In the genomic region with DNA sequence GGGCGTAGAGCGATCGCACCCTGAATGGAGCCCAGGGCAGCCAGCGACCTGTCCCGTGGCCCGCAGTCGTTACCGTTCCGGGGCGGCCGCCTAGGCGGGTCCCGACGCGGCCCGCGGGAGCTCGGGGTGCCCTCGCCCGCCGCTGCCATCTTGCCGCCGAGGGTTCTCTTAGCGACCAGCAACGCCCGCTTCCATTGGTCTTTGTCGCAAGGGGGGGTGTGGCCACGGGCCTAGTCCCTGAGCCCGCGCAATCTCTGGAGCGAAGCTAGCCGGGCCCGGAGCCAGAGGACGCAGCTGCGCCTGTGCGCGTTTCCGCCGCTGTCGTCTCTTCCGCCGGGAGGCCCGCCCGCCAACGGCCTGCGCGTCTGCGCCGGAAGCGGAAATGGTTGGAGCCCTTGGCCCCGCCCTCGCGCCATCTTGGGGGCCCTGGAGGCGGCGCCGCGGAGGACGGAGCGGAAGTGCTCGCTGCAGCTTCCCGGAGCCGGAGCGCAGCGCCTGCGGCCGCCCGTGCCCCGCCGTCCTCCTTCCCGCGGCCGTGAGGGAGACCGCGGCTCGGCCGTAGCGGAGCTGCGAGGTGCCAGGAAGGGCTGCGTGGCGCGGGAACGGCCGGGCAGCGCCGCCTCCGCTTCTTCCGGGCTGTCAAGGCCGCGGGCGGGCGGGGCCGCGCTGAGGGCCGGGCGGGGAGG, we compare ENCODE assay signal across 1 cellular context.
A peak's percentile ranks its signal among the peaks of the same experiment; 100 is the strongest.
TF ChIP-seq lines count a peak whose summit lies in the region.

A gene (minus strand): TSS at position 170 of the 686 bp plus-strand sequence. CDS start 21 bp downstream, at position 149.
A gene with protein sequence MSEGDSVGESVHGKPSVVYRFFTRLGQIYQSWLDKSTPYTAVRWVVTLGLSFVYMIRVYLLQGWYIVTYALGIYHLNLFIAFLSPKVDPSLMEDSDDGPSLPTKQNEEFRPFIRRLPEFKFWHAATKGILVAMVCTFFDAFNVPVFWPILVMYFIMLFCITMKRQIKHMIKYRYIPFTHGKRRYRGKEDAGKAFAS (plus strand): TSS at position 457 of the 686 bp plus-strand sequence. CDS start 3,950 bp downstream, outside the sequence.

TF ChIP-seq in HepG2, 621 proteins besides CTCF, POLR2A, EP300 and RAD21 (continued from another document and continues in another):
- TF ChIP-seq AGO2 (optimal IDR thresholded peaks at IDR 0.05; ENCODE audit: low read depth, low read length) = no peak
- TF ChIP-seq ZFY (CRISPR knock-in tag; IDR thresholded peaks at IDR 0.05) = peak; percentile 96
- TF ChIP-seq ZNF121 (CRISPR knock-in tag; IDR thresholded peaks at IDR 0.05) = no peak
- TF ChIP-seq, protein P1, sequence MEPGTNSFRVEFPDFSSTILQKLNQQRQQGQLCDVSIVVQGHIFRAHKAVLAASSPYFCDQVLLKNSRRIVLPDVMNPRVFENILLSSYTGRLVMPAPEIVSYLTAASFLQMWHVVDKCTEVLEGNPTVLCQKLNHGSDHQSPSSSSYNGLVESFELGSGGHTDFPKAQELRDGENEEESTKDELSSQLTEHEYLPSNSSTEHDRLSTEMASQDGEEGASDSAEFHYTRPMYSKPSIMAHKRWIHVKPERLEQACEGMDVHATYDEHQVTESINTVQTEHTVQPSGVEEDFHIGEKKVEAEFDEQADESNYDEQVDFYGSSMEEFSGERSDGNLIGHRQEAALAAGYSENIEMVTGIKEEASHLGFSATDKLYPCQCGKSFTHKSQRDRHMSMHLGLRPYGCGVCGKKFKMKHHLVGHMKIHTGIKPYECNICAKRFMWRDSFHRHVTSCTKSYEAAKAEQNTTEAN (CRISPR knock-in tag; conservative IDR thresholded peaks at IDR 0.05) = no peak
- TF ChIP-seq, protein P2, sequence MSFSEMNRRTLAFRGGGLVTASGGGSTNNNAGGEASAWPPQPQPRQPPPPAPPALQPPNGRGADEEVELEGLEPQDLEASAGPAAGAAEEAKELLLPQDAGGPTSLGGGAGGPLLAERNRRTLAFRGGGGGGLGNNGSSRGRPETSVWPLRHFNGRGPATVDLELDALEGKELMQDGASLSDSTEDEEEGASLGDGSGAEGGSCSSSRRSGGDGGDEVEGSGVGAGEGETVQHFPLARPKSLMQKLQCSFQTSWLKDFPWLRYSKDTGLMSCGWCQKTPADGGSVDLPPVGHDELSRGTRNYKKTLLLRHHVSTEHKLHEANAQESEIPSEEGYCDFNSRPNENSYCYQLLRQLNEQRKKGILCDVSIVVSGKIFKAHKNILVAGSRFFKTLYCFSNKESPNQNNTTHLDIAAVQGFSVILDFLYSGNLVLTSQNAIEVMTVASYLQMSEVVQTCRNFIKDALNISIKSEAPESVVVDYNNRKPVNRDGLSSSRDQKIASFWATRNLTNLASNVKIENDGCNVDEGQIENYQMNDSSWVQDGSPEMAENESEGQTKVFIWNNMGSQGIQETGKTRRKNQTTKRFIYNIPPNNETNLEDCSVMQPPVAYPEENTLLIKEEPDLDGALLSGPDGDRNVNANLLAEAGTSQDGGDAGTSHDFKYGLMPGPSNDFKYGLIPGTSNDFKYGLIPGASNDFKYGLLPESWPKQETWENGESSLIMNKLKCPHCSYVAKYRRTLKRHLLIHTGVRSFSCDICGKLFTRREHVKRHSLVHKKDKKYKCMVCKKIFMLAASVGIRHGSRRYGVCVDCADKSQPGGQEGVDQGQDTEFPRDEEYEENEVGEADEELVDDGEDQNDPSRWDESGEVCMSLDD (CRISPR knock-in tag; IDR thresholded peaks at IDR 0.05; ENCODE audit: borderline replicate concordance) = peak; percentile 48; the same call in 1 of the 2 replicates
- TF ChIP-seq, protein P3, sequence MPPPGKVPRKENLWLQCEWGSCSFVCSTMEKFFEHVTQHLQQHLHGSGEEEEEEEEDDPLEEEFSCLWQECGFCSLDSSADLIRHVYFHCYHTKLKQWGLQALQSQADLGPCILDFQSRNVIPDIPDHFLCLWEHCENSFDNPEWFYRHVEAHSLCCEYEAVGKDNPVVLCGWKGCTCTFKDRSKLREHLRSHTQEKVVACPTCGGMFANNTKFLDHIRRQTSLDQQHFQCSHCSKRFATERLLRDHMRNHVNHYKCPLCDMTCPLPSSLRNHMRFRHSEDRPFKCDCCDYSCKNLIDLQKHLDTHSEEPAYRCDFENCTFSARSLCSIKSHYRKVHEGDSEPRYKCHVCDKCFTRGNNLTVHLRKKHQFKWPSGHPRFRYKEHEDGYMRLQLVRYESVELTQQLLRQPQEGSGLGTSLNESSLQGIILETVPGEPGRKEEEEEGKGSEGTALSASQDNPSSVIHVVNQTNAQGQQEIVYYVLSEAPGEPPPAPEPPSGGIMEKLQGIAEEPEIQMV (CRISPR knock-in tag; IDR thresholded peaks at IDR 0.05; ENCODE audit: low read depth) = peak; percentile 23; the same call in 1 of the 2 replicates
- TF ChIP-seq ZNF333 (CRISPR knock-in tag; IDR thresholded peaks at IDR 0.05; ENCODE audit: borderline replicate concordance) = peak; percentile 84; the same call in 1 of the 2 replicates
- peak; percentile 73; the same call in 1 of the 2 replicates for TF ChIP-seq SIN3B (IDR thresholded peaks at IDR 0.05; ENCODE audit: low read length)
- no peak for TF ChIP-seq ZNF569 (CRISPR knock-in tag; IDR thresholded peaks at IDR 0.05; ENCODE audit: borderline replicate concordance)
- no peak for TF ChIP-seq CHD4 (IDR thresholded peaks at IDR 0.05; ENCODE audit: borderline replicate concordance, low read length)
- peak; percentile 47; the same call in 1 of the 2 replicates for TF ChIP-seq CEBPG (CRISPR knock-in tag; IDR thresholded peaks at IDR 0.05)
- TF ChIP-seq, protein P4, sequence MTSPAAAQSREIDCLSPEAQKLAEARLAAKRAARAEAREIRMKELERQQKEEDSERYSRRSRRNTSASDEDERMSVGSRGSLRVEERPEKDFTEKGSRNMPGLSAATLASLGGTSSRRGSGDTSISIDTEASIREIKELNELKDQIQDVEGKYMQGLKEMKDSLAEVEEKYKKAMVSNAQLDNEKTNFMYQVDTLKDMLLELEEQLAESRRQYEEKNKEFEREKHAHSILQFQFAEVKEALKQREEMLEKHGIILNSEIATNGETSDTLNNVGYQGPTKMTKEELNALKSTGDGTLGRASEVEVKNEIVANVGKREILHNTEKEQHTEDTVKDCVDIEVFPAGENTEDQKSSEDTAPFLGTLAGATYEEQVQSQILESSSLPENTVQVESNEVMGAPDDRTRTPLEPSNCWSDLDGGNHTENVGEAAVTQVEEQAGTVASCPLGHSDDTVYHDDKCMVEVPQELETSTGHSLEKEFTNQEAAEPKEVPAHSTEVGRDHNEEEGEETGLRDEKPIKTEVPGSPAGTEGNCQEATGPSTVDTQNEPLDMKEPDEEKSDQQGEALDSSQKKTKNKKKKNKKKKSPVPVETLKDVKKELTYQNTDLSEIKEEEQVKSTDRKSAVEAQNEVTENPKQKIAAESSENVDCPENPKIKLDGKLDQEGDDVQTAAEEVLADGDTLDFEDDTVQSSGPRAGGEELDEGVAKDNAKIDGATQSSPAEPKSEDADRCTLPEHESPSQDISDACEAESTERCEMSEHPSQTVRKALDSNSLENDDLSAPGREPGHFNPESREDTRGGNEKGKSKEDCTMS (CRISPR knock-in tag; conservative IDR thresholded peaks at IDR 0.05) = no peak
- TF ChIP-seq ZNF160 (CRISPR knock-in tag; IDR thresholded peaks at IDR 0.05) = no peak
- TF ChIP-seq, protein P5, sequence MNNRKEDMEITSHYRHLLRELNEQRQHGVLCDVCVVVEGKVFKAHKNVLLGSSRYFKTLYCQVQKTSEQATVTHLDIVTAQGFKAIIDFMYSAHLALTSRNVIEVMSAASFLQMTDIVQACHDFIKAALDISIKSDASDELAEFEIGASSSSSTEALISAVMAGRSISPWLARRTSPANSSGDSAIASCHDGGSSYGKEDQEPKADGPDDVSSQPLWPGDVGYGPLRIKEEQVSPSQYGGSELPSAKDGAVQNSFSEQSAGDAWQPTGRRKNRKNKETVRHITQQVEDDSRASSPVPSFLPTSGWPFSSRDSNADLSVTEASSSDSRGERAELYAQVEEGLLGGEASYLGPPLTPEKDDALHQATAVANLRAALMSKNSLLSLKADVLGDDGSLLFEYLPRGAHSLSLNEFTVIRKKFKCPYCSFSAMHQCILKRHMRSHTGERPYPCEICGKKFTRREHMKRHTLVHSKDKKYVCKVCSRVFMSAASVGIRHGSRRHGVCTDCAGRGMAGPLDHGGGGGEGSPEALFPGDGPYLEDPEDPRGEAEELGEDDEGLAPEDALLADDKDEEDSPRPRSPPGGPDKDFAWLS (CRISPR knock-in tag; IDR thresholded peaks at IDR 0.05; ENCODE audit: borderline replicate concordance) = peak; percentile 63; the same call in 1 of the 2 replicates
- peak; percentile 72; the same call in 1 of the 2 replicates for TF ChIP-seq SMAD1 (CRISPR knock-in tag; IDR thresholded peaks at IDR 0.05; ENCODE audit: borderline replicate concordance, low read depth)
- 0 out of 2 replicates have a peak, but pooled peaks have one; percentile 55 for TF ChIP-seq ZNF33A (CRISPR knock-in tag; IDR thresholded peaks at IDR 0.05; ENCODE audit: borderline replicate concordance)
- peak; percentile 36; the same call in 1 of the 2 replicates for TF ChIP-seq CEBPB (IDR thresholded peaks at IDR 0.05; ENCODE audit: borderline replicate concordance, low read depth, low read length)
- TF ChIP-seq, protein P6, sequence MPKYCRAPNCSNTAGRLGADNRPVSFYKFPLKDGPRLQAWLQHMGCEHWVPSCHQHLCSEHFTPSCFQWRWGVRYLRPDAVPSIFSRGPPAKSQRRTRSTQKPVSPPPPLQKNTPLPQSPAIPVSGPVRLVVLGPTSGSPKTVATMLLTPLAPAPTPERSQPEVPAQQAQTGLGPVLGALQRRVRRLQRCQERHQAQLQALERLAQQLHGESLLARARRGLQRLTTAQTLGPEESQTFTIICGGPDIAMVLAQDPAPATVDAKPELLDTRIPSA (CRISPR knock-in tag; IDR thresholded peaks at IDR 0.05; ENCODE audit: borderline replicate concordance) = no peak
- TF ChIP-seq BORCS8-MEF2B (CRISPR knock-in tag; IDR thresholded peaks at IDR 0.05) = 0 out of 2 replicates have a peak, but pooled peaks have one; percentile 48
- TF ChIP-seq, protein P7, sequence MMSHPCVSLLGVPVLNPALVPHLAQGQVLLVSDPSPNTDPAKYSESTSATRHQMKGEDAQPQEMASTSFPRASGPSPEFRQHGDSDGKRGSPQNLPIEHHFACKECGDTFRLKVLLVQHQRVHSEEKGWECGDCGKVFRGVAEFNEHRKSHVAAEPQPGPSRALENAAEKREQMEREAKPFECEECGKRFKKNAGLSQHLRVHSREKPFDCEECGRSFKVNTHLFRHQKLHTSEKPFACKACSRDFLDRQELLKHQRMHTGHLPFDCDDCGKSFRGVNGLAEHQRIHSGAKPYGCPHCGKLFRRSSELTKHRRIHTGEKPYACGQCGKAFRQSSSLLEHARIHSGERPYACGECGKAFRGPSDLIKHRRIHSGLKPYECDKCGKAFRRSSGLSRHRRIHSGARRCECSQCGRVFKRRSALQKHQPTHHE (CRISPR knock-in tag; IDR thresholded peaks at IDR 0.05; ENCODE audit: borderline replicate concordance) = no peak
- no peak for TF ChIP-seq RELA (CRISPR knock-in tag; IDR thresholded peaks at IDR 0.05)
- TF ChIP-seq ZFP36L1 (CRISPR knock-in tag; IDR thresholded peaks at IDR 0.05) = no peak
- TF ChIP-seq NR2C2 (CRISPR knock-in tag; IDR thresholded peaks at IDR 0.05; ENCODE audit: borderline replicate concordance) = peak; percentile 95
- TF ChIP-seq, protein P8, sequence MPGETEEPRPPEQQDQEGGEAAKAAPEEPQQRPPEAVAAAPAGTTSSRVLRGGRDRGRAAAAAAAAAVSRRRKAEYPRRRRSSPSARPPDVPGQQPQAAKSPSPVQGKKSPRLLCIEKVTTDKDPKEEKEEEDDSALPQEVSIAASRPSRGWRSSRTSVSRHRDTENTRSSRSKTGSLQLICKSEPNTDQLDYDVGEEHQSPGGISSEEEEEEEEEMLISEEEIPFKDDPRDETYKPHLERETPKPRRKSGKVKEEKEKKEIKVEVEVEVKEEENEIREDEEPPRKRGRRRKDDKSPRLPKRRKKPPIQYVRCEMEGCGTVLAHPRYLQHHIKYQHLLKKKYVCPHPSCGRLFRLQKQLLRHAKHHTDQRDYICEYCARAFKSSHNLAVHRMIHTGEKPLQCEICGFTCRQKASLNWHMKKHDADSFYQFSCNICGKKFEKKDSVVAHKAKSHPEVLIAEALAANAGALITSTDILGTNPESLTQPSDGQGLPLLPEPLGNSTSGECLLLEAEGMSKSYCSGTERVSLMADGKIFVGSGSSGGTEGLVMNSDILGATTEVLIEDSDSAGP (CRISPR knock-in tag; IDR thresholded peaks at IDR 0.05; ENCODE audit: borderline replicate concordance) = peak; percentile 83
- no peak for TF ChIP-seq ZMAT3 (CRISPR knock-in tag; conservative IDR thresholded peaks at IDR 0.05)
- TF ChIP-seq, protein P9, sequence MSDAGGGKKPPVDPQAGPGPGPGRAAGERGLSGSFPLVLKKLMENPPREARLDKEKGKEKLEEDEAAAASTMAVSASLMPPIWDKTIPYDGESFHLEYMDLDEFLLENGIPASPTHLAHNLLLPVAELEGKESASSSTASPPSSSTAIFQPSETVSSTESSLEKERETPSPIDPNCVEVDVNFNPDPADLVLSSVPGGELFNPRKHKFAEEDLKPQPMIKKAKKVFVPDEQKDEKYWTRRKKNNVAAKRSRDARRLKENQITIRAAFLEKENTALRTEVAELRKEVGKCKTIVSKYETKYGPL (CRISPR knock-in tag; IDR thresholded peaks at IDR 0.05) = no peak
- TF ChIP-seq CENPT (CRISPR knock-in tag; IDR thresholded peaks at IDR 0.05; ENCODE audit: low read depth) = no peak
- TF ChIP-seq, protein P10, sequence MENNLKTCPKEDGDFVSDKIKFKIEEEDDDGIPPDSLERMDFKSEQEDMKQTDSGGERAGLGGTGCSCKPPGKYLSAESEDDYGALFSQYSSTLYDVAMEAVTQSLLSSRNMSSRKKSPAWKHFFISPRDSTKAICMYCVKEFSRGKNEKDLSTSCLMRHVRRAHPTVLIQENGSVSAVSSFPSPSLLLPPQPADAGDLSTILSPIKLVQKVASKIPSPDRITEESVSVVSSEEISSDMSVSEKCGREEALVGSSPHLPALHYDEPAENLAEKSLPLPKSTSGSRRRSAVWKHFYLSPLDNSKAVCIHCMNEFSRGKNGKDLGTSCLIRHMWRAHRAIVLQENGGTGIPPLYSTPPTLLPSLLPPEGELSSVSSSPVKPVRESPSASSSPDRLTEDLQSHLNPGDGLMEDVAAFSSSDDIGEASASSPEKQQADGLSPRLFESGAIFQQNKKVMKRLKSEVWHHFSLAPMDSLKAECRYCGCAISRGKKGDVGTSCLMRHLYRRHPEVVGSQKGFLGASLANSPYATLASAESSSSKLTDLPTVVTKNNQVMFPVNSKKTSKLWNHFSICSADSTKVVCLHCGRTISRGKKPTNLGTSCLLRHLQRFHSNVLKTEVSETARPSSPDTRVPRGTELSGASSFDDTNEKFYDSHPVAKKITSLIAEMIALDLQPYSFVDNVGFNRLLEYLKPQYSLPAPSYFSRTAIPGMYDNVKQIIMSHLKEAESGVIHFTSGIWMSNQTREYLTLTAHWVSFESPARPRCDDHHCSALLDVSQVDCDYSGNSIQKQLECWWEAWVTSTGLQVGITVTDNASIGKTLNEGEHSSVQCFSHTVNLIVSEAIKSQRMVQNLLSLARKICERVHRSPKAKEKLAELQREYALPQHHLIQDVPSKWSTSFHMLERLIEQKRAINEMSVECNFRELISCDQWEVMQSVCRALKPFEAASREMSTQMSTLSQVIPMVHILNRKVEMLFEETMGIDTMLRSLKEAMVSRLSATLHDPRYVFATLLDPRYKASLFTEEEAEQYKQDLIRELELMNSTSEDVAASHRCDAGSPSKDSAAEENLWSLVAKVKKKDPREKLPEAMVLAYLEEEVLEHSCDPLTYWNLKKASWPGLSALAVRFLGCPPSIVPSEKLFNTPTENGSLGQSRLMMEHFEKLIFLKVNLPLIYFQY (CRISPR knock-in tag; IDR thresholded peaks at IDR 0.05; ENCODE audit: borderline replicate concordance) = no peak
- no peak for TF ChIP-seq ZBTB7B (CRISPR knock-in tag; IDR thresholded peaks at IDR 0.05)
- TF ChIP-seq ZNF207 (IDR thresholded peaks at IDR 0.05; ENCODE audit: borderline replicate concordance) = no peak
- TF ChIP-seq NCOA1 (CRISPR knock-in tag; IDR thresholded peaks at IDR 0.05) = peak; percentile 69; the same call in 1 of the 2 replicates
- no peak; the same call in 1 of the 2 replicates for TF ChIP-seq MEIS2 (CRISPR knock-in tag; IDR thresholded peaks at IDR 0.05)
- no peak for TF ChIP-seq ZNF446 (CRISPR knock-in tag; IDR thresholded peaks at IDR 0.05)
- TF ChIP-seq ZNF501 (CRISPR knock-in tag; IDR thresholded peaks at IDR 0.05) = peak; percentile 61; the same call in 1 of the 2 replicates
- TF ChIP-seq NR2F6 (IDR thresholded peaks at IDR 0.05) = no peak
- no peak for TF ChIP-seq NR2F6 (CRISPR knock-in tag; IDR thresholded peaks at IDR 0.05)
